9 cellular contexts compared by ENCODE assay signal in the genomic region with DNA sequence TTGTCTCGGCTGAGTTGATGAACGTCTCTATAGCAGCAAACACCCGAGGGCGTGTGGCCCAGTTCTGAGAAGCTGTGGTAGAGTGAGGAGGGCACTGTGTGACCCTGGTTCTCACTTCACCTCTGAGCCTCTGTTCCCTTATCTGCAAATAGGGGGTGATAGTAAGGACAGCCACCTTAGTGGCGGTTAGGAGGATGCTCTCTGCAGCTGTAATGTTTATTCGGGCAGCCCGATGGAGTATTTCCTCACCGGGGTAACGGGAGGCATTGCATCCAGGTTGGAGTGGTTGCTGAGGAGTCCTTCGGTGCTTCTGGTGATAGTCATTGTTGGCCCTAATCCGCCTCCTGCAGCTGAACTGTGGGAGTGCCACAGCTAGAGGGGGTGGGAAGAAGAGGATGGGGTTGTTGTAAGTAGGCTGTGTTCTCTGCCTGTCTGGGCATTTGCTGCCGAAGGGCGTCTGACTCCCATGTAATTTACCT. TPM values are rescaled to one million over a fixed set of nuclear protein-coding genes. Genes with fewer than 3 reads are reported as not detected.
DNase-seq lines count a peak whose midpoint lies in the region; ATAC-seq and TF ChIP-seq lines count a peak whose summit lies in the region.
"Had no signal": no experiment of that assay in that cellular context is flagged by ENCODE, and none has a peak within 500 bp of the region (broad histone marks: within the 10 kb centered on the region; RNA-seq: fewer than 3 reads in every experiment).

No MANE protein-coding gene starts in this region.

- H3K4me1 ChIP-seq in HAP-1 (peaks cover 64% of the 10 kb centered on the region), mammary epithelial cell (ENCODE audit: insufficient read depth, low read length) (peaks cover 60% of the 10 kb centered on the region)

- H3K27ac ChIP-seq in RWPE1 (peak overlapping the region; percentile 59), mammary epithelial cell (ENCODE audit: insufficient read depth, low read depth, low read length) (peak overlapping the region; percentile 44)

- H3K9ac ChIP-seq in mammary epithelial cell (ENCODE audit: insufficient read depth, low read length), result peak overlapping the region; percentile 38

- TF ChIP-seq CTCF in RWPE1 (conservative IDR thresholded peaks at IDR 0.05; ENCODE audit: low read depth) (no peak; the same call in 1 of the 2 replicates), mammary epithelial cell (conservative IDR thresholded peaks at IDR 0.05 in 1 of 2, IDR thresholded peaks at IDR 0.05 in 1 of 2; ENCODE audit: extremely low read depth in 1 of 2, insufficient read depth in 1 of 2, low read depth in 1 of 2, low read length in 2 of 2) (peak; percentile 59 to 69)

- dilution Hi-C loops in mammary epithelial cell (cut with HindIII; ENCODE audit: low sequenced_read_pairs), result no loop called here

- DNase-seq in HAP-1 (ENCODE audit: low spot score in 2 of 2) (peak; percentile 52 to 71), RWPE1 (ENCODE audit: low spot score) (peak; percentile 55), mammary epithelial cell (peak; percentile 73), inferior parietal cortex (ENCODE audit: extremely low spot score) (peak; percentile 60), NCI-H226 (no peak), kidney glomerular epithelial cell (lab: John Stamatoyannopoulos, UW) (no peak)
- peak; percentile 16 for DNase-seq in stimulated activated CD8-positive, alpha-beta memory T cell treated with anti-CD3 and anti-CD28 coated beads, Interleukin-15, amount 100 ng/mL, for 1 hour (ENCODE audit: low read depth)

- H3K36me3 ChIP-seq in HAP-1 (replicated peaks) (peaks cover 29% of the 10 kb centered on the region), mammary epithelial cell (ENCODE audit: insufficient read depth, low read length) (peaks cover 2% of the 10 kb centered on the region)

- H3K4me2 ChIP-seq in mammary epithelial cell (ENCODE audit: insufficient read depth, low read depth, low read length), result peak overlapping the region; percentile 84

- in situ Hi-C loops in HAP-1 (cut with MboI; ENCODE audit: low sequenced_read_pairs), result no loop called here
- in situ Hi-C loops in mammary epithelial cell (cut with MboI; ENCODE audit: low sequenced_read_pairs in 2 of 2), result loop anchor here in 1 of 2 donors (10.0 to 25.0 kb wide), 2 partner anchors 53 to 330 kb away; a partner anchor contains a TSS

- BruUV-seq in mammary epithelial cell (replicated peaks; lab: Mats Ljungman, UMichigan), result no TSS peak

- WGBS in mammary epithelial cell (ENCODE audit: low coverage, missing lambda C conversion rate), result 12% methylated on average over 11 of the region's 13 CpGs

- no peaks in the 10 kb centered on the region for H3K27me3 ChIP-seq in HAP-1 (ENCODE audit: low read depth)
- H3K27me3 ChIP-seq in mammary epithelial cell (ENCODE audit: insufficient read depth, low read length), result no peaks in the 10 kb centered on the region
- H3K27me3 ChIP-seq: SJSA1 had no signal

- H4K20me1 ChIP-seq in mammary epithelial cell (ENCODE audit: insufficient read depth, low read length), result peaks cover 46% of the 10 kb centered on the region

- ATAC-seq in GM21447 (IDR thresholded peaks at IDR 0.05; ENCODE audit: unreplicated experiment), result no peak

- no peak overlapping the region for H2AFZ ChIP-seq in mammary epithelial cell (ENCODE audit: low read depth, low read length)

- H3K79me2 ChIP-seq in mammary epithelial cell (ENCODE audit: insufficient read depth, low read length), result peaks cover 100% of the 10 kb centered on the region

- POLR2A ChIA-PET in RWPE1 (lab: Yijun Ruan, JAX; ENCODE audit: low non-redundant PET), result interaction anchor here (0.6 kb wide), 1 partner anchor 677 kb away, joined by 3 read pairs; no protein-coding TSS in a partner anchor

- H3K9me3 ChIP-seq in HAP-1 (0 out of 2 replicates have a peak, but pooled peaks cover 3% of the 10 kb centered on the region), mammary epithelial cell (replicated peaks; ENCODE audit: insufficient read depth, low read length) (no peaks in the 10 kb centered on the region)
- H3K9me3 ChIP-seq: SJSA1 had no signal

- intact Hi-C loops in mammary epithelial cell (cut with micrococcal nuclease), result loop anchor here (1.0 to 2.0 kb wide), 3 partner anchors 13 to 57 kb away; a partner anchor contains a TSS

- CTCF ChIA-PET in RWPE1 (lab: Yijun Ruan, JAX) (interaction anchor here (0.6 to 2.9 kb wide), 6 partner anchors 11 to 734 kb away, joined by 3 to 12 read pairs (median 6); no protein-coding TSS in a partner anchor), mammary epithelial cell (lab: Charles Lee; ENCODE audit: low non-redundant PET) (interaction anchor here (0.6 to 0.7 kb wide), 2 partner anchors 52 to 335 kb away, joined by 3 to 4 read pairs; no protein-coding TSS in a partner anchor)

- H3K4me3 ChIP-seq in HAP-1, result no peak overlapping the region
- peak overlapping the region in 2 of 3 experiments; percentile 6 to 16 for H3K4me3 ChIP-seq in mammary epithelial cell (replicated peaks in 1 of 3; ENCODE audit: insufficient read depth in 1 of 3, low read depth in 2 of 3, low read length in 3 of 3)
- H3K4me3 ChIP-seq: SJSA1 had no signal

RNA-seq across cellular contexts. Expression of a gene that starts 13.9 kb away (rescaled TPM):
- 100 to 1,000 TPM in 1 of 2 donors, 10 to 100 TPM in 1; 84.0 to 170 TPM for total RNA-seq in mammary epithelial cell
- 26.5 TPM for polyA plus RNA-seq in mammary epithelial cell
- 206 TPM for polyA minus RNA-seq in mammary epithelial cell

Comparison
In these comparisons a context has a peak if more than half of its experiments do, and no peak if none do; other contexts are left out.
1. DNase-seq: peak in HAP-1 (2 of 2), RWPE1 (single experiment), mammary epithelial cell (single experiment), inferior parietal cortex (single experiment) and stimulated activated CD8-positive, alpha-beta memory T cell treated with anti-CD3 and anti-CD28 coated beads, Interleukin-15, amount 100 ng/mL, for 1 hour (single experiment); none in NCI-H226 (single experiment) and kidney glomerular epithelial cell (single experiment).